In the genomic region with DNA sequence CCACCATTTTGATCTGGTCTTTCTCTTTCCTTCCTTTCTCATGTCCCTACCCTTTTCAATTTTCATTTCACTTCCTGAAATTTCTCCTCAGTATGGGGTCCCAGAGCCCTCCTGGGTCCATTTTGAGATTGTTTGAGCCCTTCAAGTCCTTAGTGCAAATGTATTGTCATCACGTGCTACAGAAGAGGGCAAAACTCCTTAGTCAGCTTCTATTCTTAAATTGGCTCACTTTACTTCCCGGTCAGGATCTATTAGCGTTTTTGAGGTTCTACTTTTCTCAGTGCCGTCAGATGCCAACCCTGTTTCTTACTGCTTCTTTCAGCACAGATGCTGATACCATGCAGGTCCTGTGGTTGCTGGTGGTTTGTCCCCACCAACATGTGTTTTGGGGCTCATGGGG, we compare ENCODE assay signal across 22 cellular contexts. TPM values are rescaled to one million over a fixed set of nuclear protein-coding genes. Genes with fewer than 3 reads are reported as not detected.
"Had no signal": no experiment of that assay in that cellular context is flagged by ENCODE, and none has a peak within 500 bp of the region (broad histone marks: within the 10 kb centered on the region; RNA-seq: fewer than 3 reads in every experiment).

No MANE protein-coding gene starts in this region.

- DNase-seq: activated CD4-positive, alpha-beta T cell treated with anti-CD3 and anti-CD28 coated beads for 4 hours; activated CD4-positive, alpha-beta T cell treated with anti-CD3 and anti-CD28 coated beads, Interleukin-2, amount 50 U/mL, for 4 hours; activated effector memory CD4-positive, alpha-beta T cell treated with anti-CD3 and anti-CD28 coated beads, Interleukin-2, amount 50 U/mL, for 16 hours; activated naive CD4-positive, alpha-beta T cell treated with anti-CD3 and anti-CD28 coated beads, Interleukin-2, amount 10 ng/mL, durations not matched to agents 7 days and 5 days; activated T-cell treated with anti-CD3 and anti-CD28 coated beads for 4 hours; central memory CD4-positive, alpha-beta T cell; dermis blood vessel endothelial cell; effector CD4-positive, alpha-beta T cell; esophagus squamous epithelium; foreskin melanocyte; left lung; mesendoderm; natural killer cell; posterior cingulate gyrus; right cardiac atrium; spleen; stomach; T-helper 1 cell; thyroid gland; upper lobe of right lung had no signal

- H3K9me3 ChIP-seq: breast epithelium, esophagus squamous epithelium, left lung, spleen, stomach, thyroid gland, upper lobe of right lung had no signal

- ATAC-seq: left lung, natural killer cell, right cardiac atrium, upper lobe of right lung had no signal

- H3K27me3 Mint-ChIP-seq: activated naive CD4-positive, alpha-beta T cell treated with anti-CD3 and anti-CD28 coated beads, Interleukin-2, amount 10 ng/mL, durations not matched to agents 7 days and 5 days had no signal

- H3K9me3 Mint-ChIP-seq: activated naive CD4-positive, alpha-beta T cell treated with anti-CD3 and anti-CD28 coated beads, Interleukin-2, amount 10 ng/mL, durations not matched to agents 7 days and 5 days; activated T-helper 1 cell treated with anti-CD3 and anti-CD28 coated beads, Interleukin-12 subunit alpha, Interleukin-12 subunit beta, Interleukin-2, Interleukin-4 antibody, amounts not matched to agents 30 ng/mL and 10 ng/mL and 1 ng/mL, durations not matched to agents 14 hours and 24 hours and 36 hours; natural killer cell had no signal

- H3K4me3 Mint-ChIP-seq: activated naive CD4-positive, alpha-beta T cell treated with anti-CD3 and anti-CD28 coated beads, Interleukin-2, amount 10 ng/mL, durations not matched to agents 7 days and 5 days; activated T-helper 1 cell treated with anti-CD3 and anti-CD28 coated beads, Interleukin-12 subunit alpha, Interleukin-12 subunit beta, Interleukin-2, Interleukin-4 antibody, amounts not matched to agents 30 ng/mL and 10 ng/mL and 1 ng/mL, durations not matched to agents 14 hours and 24 hours and 36 hours; natural killer cell had no signal

- H3K27ac Mint-ChIP-seq: activated naive CD4-positive, alpha-beta T cell treated with anti-CD3 and anti-CD28 coated beads, Interleukin-2, amount 10 ng/mL, durations not matched to agents 7 days and 5 days; activated T-helper 1 cell treated with anti-CD3 and anti-CD28 coated beads, Interleukin-12 subunit alpha, Interleukin-12 subunit beta, Interleukin-2, Interleukin-4 antibody, amounts not matched to agents 30 ng/mL and 10 ng/mL and 1 ng/mL, durations not matched to agents 14 hours and 24 hours and 36 hours had no signal

RNA-seq across cellular contexts. Expression of a gene that starts 19.0 kb away (rescaled TPM):
- total RNA-seq: natural killer cell had no signal
